Comparison of ENCODE assay signal across 13 cellular contexts in genomic region chr11:122267602-122268001, GRCh38.
A peak's percentile ranks its signal among the peaks of the same experiment; 100 is the strongest.
DNase-seq lines count a peak whose midpoint lies in the region; ATAC-seq, FAIRE-seq and TF ChIP-seq lines count a peak whose summit lies in the region.
"Had no signal": no experiment of that assay in that cellular context is flagged by ENCODE, and none has a peak within 500 bp of the region (broad histone marks: within the 10 kb centered on the region; RNA-seq: fewer than 3 reads in every experiment).

No MANE protein-coding gene starts in this region.

- in situ Hi-C loops in brain microvascular endothelial cell (cut with HindIII; ENCODE audit: low pct_ligation_motif_present, low sequenced_read_pairs) (no loop called here), HepG2 (cut with HindIII; ENCODE audit: extremely low pct_ligation_motif_present, low pct_unique_long_range_greater_than_20kb) (no loop called here)

- intact Hi-C loops in HepG2 (cut with micrococcal nuclease; ENCODE audit: unreplicated experiment): no loop called here

- H3K4me1 ChIP-seq in HepG2 (ENCODE audit: insufficient read depth, low read length): no peaks in the 10 kb centered on the region

- H4K20me1 ChIP-seq in HepG2 (ENCODE audit: insufficient read depth, low read length): no peaks in the 10 kb centered on the region

- ATAC-seq in HepG2 (no peak), GM18909 (IDR thresholded peaks at IDR 0.05; ENCODE audit: poor library complexity, unreplicated experiment) (no peak), GM21717 (IDR thresholded peaks at IDR 0.05; ENCODE audit: unreplicated experiment) (no peak)
- ATAC-seq: stimulated activated memory B cell treated with anti-CD40 and anti-IgM and Interleukin-4, amounts not matched to agents 10 μg/mL and 1 μg/mL and 100 μg/mL, for 72 hours had no signal

- no peaks in the 10 kb centered on the region for H3K36me3 Mint-ChIP-seq in T-helper 2 cell treated with Interferon-gamma antibody and Interleukin-4, amounts not matched to agents 5 μg/mL and 100 μg/mL, for 36 hours (ENCODE audit: low read depth)
- H3K36me3 Mint-ChIP-seq: stimulated activated memory B cell treated with anti-CD40 and anti-IgM and Interleukin-4, amounts not matched to agents 10 μg/mL and 1 μg/mL and 100 μg/mL, for 72 hours had no signal

- H3K4me2 ChIP-seq in HepG2 (ENCODE audit: low read depth, low read length): no peak overlapping the region

- no peak for FAIRE-seq in HepG2 (lab: Jason Lieb, UNC)
- FAIRE-seq: keratinocyte had no signal

- H2AFZ ChIP-seq in HepG2 (ENCODE audit: low read length): no peak overlapping the region

- TF ChIP-seq EP300 in HepG2 (IDR thresholded peaks at IDR 0.05; ENCODE audit: low read depth in 2 of 2, low read length in 2 of 2): no peak
- TF ChIP-seq EP300 in HepG2 (CRISPR knock-in tag; IDR thresholded peaks at IDR 0.05; ENCODE audit: borderline replicate concordance): no peak

- no TSS peak for BruUV-seq in HepG2 (replicated peaks; lab: Mats Ljungman, UMichigan)

- no peak for TF ChIP-seq RAD21 in HepG2 (CRISPR knock-in tag; IDR thresholded peaks at IDR 0.05)

- peak; percentile 78 for DNase-seq in CMK (ENCODE audit: low read depth)
- DNase-seq in MG63: peak; percentile 87
- peak; percentile 64 for DNase-seq in brain microvascular endothelial cell
- no peak for DNase-seq in HepG2 (ENCODE audit: low spot score)
- DNase-seq in T-helper 2 cell treated with Interferon-gamma antibody and Interleukin-4, amounts not matched to agents 5 μg/mL and 100 μg/mL, for 36 hours (ENCODE audit: low spot score): no peak
- no peak for DNase-seq in LoVo (ENCODE audit: low spot score)
- DNase-seq: NCI-H1694 treated with DMSO at 0.1 percent for 48 hours had no signal

- CTCF ChIA-PET in HepG2 (lab: Yijun Ruan, JAX; ENCODE audit: low intra/inter-chr PET ratio, low total read pairs): no interaction called here

- H3K9ac ChIP-seq in HepG2 (ENCODE audit: insufficient read depth, low read depth, low read length): no peak overlapping the region

- H3K4me3 ChIP-seq in MG63 (no peak overlapping the region), brain microvascular endothelial cell (ENCODE audit: low read depth, low read length) (no peak overlapping the region), HepG2 (replicated peaks in 1 of 3; ENCODE audit: insufficient read depth in 1 of 3, low read depth in 2 of 3, low read length in 3 of 3) (no peak overlapping the region)
- H3K4me3 ChIP-seq: adrenal gland had no signal

- H3K27me3 ChIP-seq in MG63: no peaks in the 10 kb centered on the region
- H3K27me3 ChIP-seq in brain microvascular endothelial cell (replicated peaks): no peaks in the 10 kb centered on the region
- no peaks in the 10 kb centered on the region for H3K27me3 ChIP-seq in HepG2 (ENCODE audit: control insufficient read depth in 1 of 2, insufficient read depth in 2 of 2, low read length in 2 of 2)
- H3K27me3 ChIP-seq: adrenal gland, neutrophil had no signal

- H3K27ac Mint-ChIP-seq in T-helper 2 cell treated with Interferon-gamma antibody and Interleukin-4, amounts not matched to agents 5 μg/mL and 100 μg/mL, for 36 hours: no peak overlapping the region
- H3K27ac Mint-ChIP-seq: stimulated activated memory B cell treated with anti-CD40 and anti-IgM and Interleukin-4, amounts not matched to agents 10 μg/mL and 1 μg/mL and 100 μg/mL, for 72 hours had no signal

- WGBS in HepG2 (ENCODE audit: low lambda C conversion rate): 74% methylated on average over 2 of the region's 2 CpGs

- H3K9me3 ChIP-seq in MG63 (no peaks in the 10 kb centered on the region; the same call in 1 of the 2 replicates), HepG2 (ENCODE audit: low read length) (no peaks in the 10 kb centered on the region)
- H3K9me3 ChIP-seq: adrenal gland, neutrophil had no signal

- H3K27ac ChIP-seq in brain microvascular endothelial cell (no peak overlapping the region), HepG2 (ENCODE audit: extremely low read length, insufficient read depth, low read length) (no peak overlapping the region)
- H3K27ac ChIP-seq: adrenal gland, neutrophil had no signal

- H3K27me3 Mint-ChIP-seq in T-helper 2 cell treated with Interferon-gamma antibody and Interleukin-4, amounts not matched to agents 5 μg/mL and 100 μg/mL, for 36 hours (ENCODE audit: low read depth): no peaks in the 10 kb centered on the region

- no peaks in the 10 kb centered on the region for H3K4me1 Mint-ChIP-seq in T-helper 2 cell treated with Interferon-gamma antibody and Interleukin-4, amounts not matched to agents 5 μg/mL and 100 μg/mL, for 36 hours (ENCODE audit: low read depth)
- H3K4me1 Mint-ChIP-seq: stimulated activated memory B cell treated with anti-CD40 and anti-IgM and Interleukin-4, amounts not matched to agents 10 μg/mL and 1 μg/mL and 100 μg/mL, for 72 hours had no signal

- no peaks in the 10 kb centered on the region for H3K36me3 ChIP-seq in MG63
- H3K36me3 ChIP-seq in brain microvascular endothelial cell (replicated peaks): no peaks in the 10 kb centered on the region
- H3K36me3 ChIP-seq in HepG2 (replicated peaks in 1 of 2; ENCODE audit: control insufficient read depth in 1 of 2, insufficient read depth in 2 of 2, low read length in 2 of 2): no peaks in the 10 kb centered on the region
- H3K36me3 ChIP-seq: adrenal gland, neutrophil had no signal

- peak; percentile 8 for TF ChIP-seq CTCF in brain microvascular endothelial cell (IDR thresholded peaks at IDR 0.05; ENCODE audit: low read depth, low read length, missing control alignments)
- TF ChIP-seq CTCF in HepG2 (CRISPR knock-in tag; IDR thresholded peaks at IDR 0.05): no peak

- no peak for TF ChIP-seq POLR2A in HepG2 (IDR thresholded peaks at IDR 0.05; ENCODE audit: insufficient read depth in 1 of 2, low read depth in 2 of 2, low read length in 2 of 2)

- no peak overlapping the region for H3K4me3 Mint-ChIP-seq in T-helper 2 cell treated with Interferon-gamma antibody and Interleukin-4, amounts not matched to agents 5 μg/mL and 100 μg/mL, for 36 hours
- H3K4me3 Mint-ChIP-seq: stimulated activated memory B cell treated with anti-CD40 and anti-IgM and Interleukin-4, amounts not matched to agents 10 μg/mL and 1 μg/mL and 100 μg/mL, for 72 hours had no signal

- no peaks in the 10 kb centered on the region for H3K79me2 ChIP-seq in HepG2 (ENCODE audit: insufficient read depth, low read length)

- no peaks in the 10 kb centered on the region for H3K9me3 Mint-ChIP-seq in T-helper 2 cell treated with Interferon-gamma antibody and Interleukin-4, amounts not matched to agents 5 μg/mL and 100 μg/mL, for 36 hours
- H3K9me3 Mint-ChIP-seq: stimulated activated memory B cell treated with anti-CD40 and anti-IgM and Interleukin-4, amounts not matched to agents 10 μg/mL and 1 μg/mL and 100 μg/mL, for 72 hours had no signal

- POLR2A ChIA-PET in HepG2 (lab: Yijun Ruan, JAX): no interaction called here

TF ChIP-seq in HepG2, 621 proteins besides CTCF, POLR2A, EP300 and RAD21 (continues in another document):
- TF ChIP-seq MAFK (conservative IDR thresholded peaks at IDR 0.05 in 1 of 2, IDR thresholded peaks at IDR 0.05 in 1 of 2; ENCODE audit: low read length in 2 of 2): peak; percentile 28 to 74; a peak in 3 of 4 replicates
- no peak for TF ChIP-seq BRD4 (CRISPR knock-in tag; IDR thresholded peaks at IDR 0.05)
- TF ChIP-seq SKI (IDR thresholded peaks at IDR 0.05; ENCODE audit: partially characterized antibody): no peak
- no peak for TF ChIP-seq NFAT5 (CRISPR knock-in tag; IDR thresholded peaks at IDR 0.05)
- no peak for TF ChIP-seq ZNF513 (CRISPR knock-in tag; conservative IDR thresholded peaks at IDR 0.05)
- no peak for TF ChIP-seq ZNF260 (CRISPR knock-in tag; IDR thresholded peaks at IDR 0.05; ENCODE audit: borderline replicate concordance, low read depth)

Comparison
In these comparisons a context has a peak if more than half of its experiments do, and no peak if none do; other contexts are left out.
1. DNase-seq: peak in CMK (single experiment), MG63 (single experiment) and brain microvascular endothelial cell (single experiment); none in HepG2 (single experiment), T-helper 2 cell treated with Interferon-gamma antibody and Interleukin-4, amounts not matched to agents 5 μg/mL and 100 μg/mL, for 36 hours (single experiment) and LoVo (single experiment).